In the genomic region with DNA sequence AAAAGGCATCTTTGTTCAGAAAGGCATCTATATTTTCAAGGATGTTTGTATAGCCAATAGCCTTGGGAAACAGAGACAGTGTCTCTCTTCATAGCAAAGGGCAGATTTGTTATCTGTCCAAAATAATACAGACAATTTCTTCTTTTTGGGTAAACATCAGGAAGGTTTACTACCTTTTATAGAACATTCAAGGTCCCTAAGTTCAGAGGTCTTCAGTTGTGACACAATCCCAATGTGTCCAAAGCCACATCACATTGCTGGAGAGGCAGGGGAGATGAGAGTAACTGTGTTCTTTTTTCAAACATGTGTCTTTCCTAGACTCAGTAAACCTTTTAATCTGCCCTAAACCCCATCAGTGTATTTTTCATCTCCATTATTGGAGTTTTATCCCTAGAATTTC, we compare ENCODE assay signal across 1 cellular context.
TF ChIP-seq lines count a peak whose summit lies in the region.

No MANE protein-coding gene starts in this region.

TF ChIP-seq in HepG2, 621 proteins besides CTCF, POLR2A, EP300 and RAD21 (continued from another document):
- TF ChIP-seq ZBTB40 (IDR thresholded peaks at IDR 0.05) (no peak), ZBTB40 (CRISPR knock-in tag; IDR thresholded peaks at IDR 0.05) (no peak), NAIF1 (CRISPR knock-in tag; IDR thresholded peaks at IDR 0.05; ENCODE audit: borderline replicate concordance) (no peak), SOX5 (CRISPR knock-in tag; IDR thresholded peaks at IDR 0.05; ENCODE audit: borderline replicate concordance) (0 out of 2 replicates have a peak, but pooled peaks have one; percentile 37), CEBPB (IDR thresholded peaks at IDR 0.05; ENCODE audit: borderline replicate concordance, low read depth, low read length) (peak; percentile 48; the same call in 1 of the 2 replicates), ARID2 (CRISPR knock-in tag; IDR thresholded peaks at IDR 0.05; ENCODE audit: borderline replicate concordance) (no peak), ARID5B (CRISPR knock-in tag; IDR thresholded peaks at IDR 0.05) (peak; percentile 69), ZNF703 (CRISPR knock-in tag; IDR thresholded peaks at IDR 0.05; ENCODE audit: borderline replicate concordance) (no peak), XBP1 (CRISPR knock-in tag; IDR thresholded peaks at IDR 0.05) (no peak), ZNF326 (CRISPR knock-in tag; IDR thresholded peaks at IDR 0.05; ENCODE audit: borderline replicate concordance) (no peak), SRF (IDR thresholded peaks at IDR 0.05; ENCODE audit: low read depth, low read length) (0 out of 2 replicates have a peak, but pooled peaks have one; percentile 55), CENPBD1 (CRISPR knock-in tag; IDR thresholded peaks at IDR 0.05; ENCODE audit: borderline replicate concordance, low read depth) (no peak), NCOA2 (CRISPR knock-in tag; IDR thresholded peaks at IDR 0.05) (peak; percentile 60), FOXP1 (IDR thresholded peaks at IDR 0.05) (no peak), FOXP1 (CRISPR knock-in tag; IDR thresholded peaks at IDR 0.05) (peak; percentile 24; the same call in 1 of the 2 replicates), ZNF883 (CRISPR knock-in tag; IDR thresholded peaks at IDR 0.05; ENCODE audit: not compliant biosample characterization) (no peak), ELF4 (CRISPR knock-in tag; IDR thresholded peaks at IDR 0.05; ENCODE audit: borderline replicate concordance) (no peak), BCL6 (CRISPR knock-in tag; IDR thresholded peaks at IDR 0.05) (peak; percentile 53; the same call in 1 of the 2 replicates), HNF4A (CRISPR knock-in tag; IDR thresholded peaks at IDR 0.05) (peak; percentile 64), NFAT5 (CRISPR knock-in tag; IDR thresholded peaks at IDR 0.05) (no peak), ATAD3A (CRISPR knock-in tag; IDR thresholded peaks at IDR 0.05) (no peak), NFE2L2 (IDR thresholded peaks at IDR 0.05; ENCODE audit: low read length) (no peak), HNRNPK (IDR thresholded peaks at IDR 0.05; ENCODE audit: low read depth, low read length, poor library complexity, severe bottlenecking) (no peak), HNF1A (IDR thresholded peaks at IDR 0.05; ENCODE audit: low read depth) (no peak), HNF1A (CRISPR knock-in tag; IDR thresholded peaks at IDR 0.05; ENCODE audit: borderline replicate concordance) (no peak), ZSCAN31 (CRISPR knock-in tag; IDR thresholded peaks at IDR 0.05; ENCODE audit: low read depth) (no peak)
- TF ChIP-seq, protein P1, sequence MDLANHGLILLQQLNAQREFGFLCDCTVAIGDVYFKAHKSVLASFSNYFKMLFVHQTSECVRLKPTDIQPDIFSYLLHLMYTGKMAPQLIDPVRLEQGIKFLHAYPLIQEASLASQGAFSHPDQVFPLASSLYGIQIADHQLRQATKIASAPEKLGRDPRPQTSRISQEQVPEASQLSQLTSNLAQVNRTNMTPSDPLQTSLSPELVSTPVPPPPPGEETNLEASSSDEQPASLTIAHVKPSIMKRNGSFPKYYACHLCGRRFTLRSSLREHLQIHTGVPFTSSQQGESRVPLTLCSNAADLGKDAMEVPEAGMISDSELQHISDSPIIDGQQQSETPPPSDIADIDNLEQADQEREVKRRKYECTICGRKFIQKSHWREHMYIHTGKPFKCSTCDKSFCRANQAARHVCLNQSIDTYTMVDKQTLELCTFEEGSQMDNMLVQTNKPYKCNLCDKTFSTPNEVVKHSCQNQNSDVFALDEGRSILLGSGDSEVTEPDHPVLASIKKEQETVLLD (CRISPR knock-in tag; IDR thresholded peaks at IDR 0.05; ENCODE audit: low read depth), result no peak
